In the genomic region with DNA sequence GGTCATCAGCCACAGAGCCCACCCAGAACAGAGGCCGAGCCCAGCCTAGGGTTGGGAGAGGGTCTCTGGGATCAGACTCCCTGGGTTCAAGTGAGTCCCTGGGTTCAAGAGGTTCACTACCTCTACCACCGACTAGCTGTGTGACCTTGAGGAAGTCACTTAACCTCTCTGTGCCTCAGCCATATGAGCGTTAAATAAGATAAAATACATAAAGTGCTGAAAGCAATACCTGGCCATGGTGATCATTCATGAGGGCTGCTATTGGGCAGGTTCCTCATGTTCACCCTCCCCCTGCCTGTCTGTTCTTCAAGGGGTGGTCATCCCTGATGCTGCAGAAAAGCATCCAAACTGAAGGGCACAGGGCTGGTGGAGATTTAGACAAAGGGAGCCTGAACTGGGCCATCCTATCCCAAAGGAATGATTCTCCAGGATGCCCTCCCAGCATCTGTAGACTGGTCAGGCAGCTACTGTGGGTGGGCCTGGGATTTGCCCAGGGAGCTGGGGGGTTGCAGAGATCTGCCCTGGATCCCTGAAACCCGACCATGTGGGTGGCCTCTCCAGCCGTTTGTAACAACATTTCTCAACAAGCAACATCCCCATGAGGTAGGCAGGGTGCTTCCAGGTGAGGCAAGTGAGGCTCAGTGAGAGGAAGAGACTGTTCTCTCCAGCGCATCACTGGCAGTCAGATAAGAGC, we compare ENCODE assay signal across 1 cellular context.
TF ChIP-seq lines count a peak whose summit lies in the region.

No MANE protein-coding gene starts in this region.

TF ChIP-seq in A549, 52 proteins besides CTCF, POLR2A, EP300 and RAD21:
- TF ChIP-seq, protein P1, sequence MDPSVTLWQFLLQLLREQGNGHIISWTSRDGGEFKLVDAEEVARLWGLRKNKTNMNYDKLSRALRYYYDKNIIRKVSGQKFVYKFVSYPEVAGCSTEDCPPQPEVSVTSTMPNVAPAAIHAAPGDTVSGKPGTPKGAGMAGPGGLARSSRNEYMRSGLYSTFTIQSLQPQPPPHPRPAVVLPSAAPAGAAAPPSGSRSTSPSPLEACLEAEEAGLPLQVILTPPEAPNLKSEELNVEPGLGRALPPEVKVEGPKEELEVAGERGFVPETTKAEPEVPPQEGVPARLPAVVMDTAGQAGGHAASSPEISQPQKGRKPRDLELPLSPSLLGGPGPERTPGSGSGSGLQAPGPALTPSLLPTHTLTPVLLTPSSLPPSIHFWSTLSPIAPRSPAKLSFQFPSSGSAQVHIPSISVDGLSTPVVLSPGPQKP (IDR thresholded peaks at IDR 0.05; ENCODE audit: low read depth, low read length), result no peak
- peak; percentile 2 for TF ChIP-seq ZFP36 (IDR thresholded peaks at IDR 0.05; ENCODE audit: borderline replicate concordance, partially characterized antibody)
